1 cellular context compared by ENCODE assay signal in the genomic region with DNA sequence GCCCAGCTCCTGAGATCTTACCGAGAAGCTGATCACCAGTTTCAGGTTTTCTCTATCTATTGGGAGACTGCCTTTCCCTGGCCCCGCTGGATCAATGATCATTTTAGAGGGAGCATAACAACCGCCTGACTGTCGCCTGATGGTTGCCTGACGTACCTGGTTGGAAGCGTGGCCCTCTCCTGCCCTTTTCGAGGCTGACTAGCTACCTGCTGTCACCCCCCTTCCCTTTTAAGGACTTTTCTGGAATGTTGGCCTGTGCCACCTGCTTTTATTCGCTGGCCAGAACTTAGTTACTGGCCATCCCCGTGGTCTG.
TF ChIP-seq lines count a peak whose summit lies in the region.

No MANE protein-coding gene starts in this region.

TF ChIP-seq in IMR-90, 13 proteins besides CTCF, POLR2A, EP300 and RAD21 (continued from another document):
- TF ChIP-seq, protein P1, sequence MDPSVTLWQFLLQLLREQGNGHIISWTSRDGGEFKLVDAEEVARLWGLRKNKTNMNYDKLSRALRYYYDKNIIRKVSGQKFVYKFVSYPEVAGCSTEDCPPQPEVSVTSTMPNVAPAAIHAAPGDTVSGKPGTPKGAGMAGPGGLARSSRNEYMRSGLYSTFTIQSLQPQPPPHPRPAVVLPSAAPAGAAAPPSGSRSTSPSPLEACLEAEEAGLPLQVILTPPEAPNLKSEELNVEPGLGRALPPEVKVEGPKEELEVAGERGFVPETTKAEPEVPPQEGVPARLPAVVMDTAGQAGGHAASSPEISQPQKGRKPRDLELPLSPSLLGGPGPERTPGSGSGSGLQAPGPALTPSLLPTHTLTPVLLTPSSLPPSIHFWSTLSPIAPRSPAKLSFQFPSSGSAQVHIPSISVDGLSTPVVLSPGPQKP (IDR thresholded peaks at IDR 0.05; ENCODE audit: borderline replicate concordance, low read depth, low read length) = no peak
- TF ChIP-seq NFE2L2 (IDR thresholded peaks at IDR 0.05; ENCODE audit: low read depth, low read length) = no peak
